Comparison of ENCODE assay signal across 9 cellular contexts in genomic region chr1:37455516-37455915, GRCh38. TPM values are rescaled to one million over a fixed set of nuclear protein-coding genes. Genes with fewer than 3 reads are reported as not detected.
DNase-seq lines count a peak whose midpoint lies in the region; ATAC-seq, FAIRE-seq and TF ChIP-seq lines count a peak whose summit lies in the region.
"Had no signal": no experiment of that assay in that cellular context is flagged by ENCODE, and none has a peak within 500 bp of the region (broad histone marks: within the 10 kb centered on the region; RNA-seq: fewer than 3 reads in every experiment).

No MANE protein-coding gene starts in this region.

- no peak for TF ChIP-seq RAD21 in K562 (CRISPR knock-in tag; conservative IDR thresholded peaks at IDR 0.05 in 1 of 2, IDR thresholded peaks at IDR 0.05 in 1 of 2)

- H3K4ac ChIP-seq in mesenchymal stem cell (ENCODE audit: low read depth in 1 of 2, low read length in 2 of 2) = no peak overlapping the region

- H3K36me3 ChIP-seq in MM.1S (replicated peaks; ENCODE audit: insufficient read depth, low read length) = no peaks in the 10 kb centered on the region
- H3K36me3 ChIP-seq in K562 (ENCODE audit: control insufficient read depth, insufficient read depth, low read length) = no peaks in the 10 kb centered on the region
- H3K36me3 ChIP-seq in mesenchymal stem cell (ENCODE audit: control insufficient read depth in 1 of 2, insufficient read depth in 2 of 2, low read depth in 1 of 2, low read length in 2 of 2) = peaks cover 0 to 18% of the 10 kb centered on the region in 2 experiments
- H3K36me3 ChIP-seq in tibial artery = no peaks in the 10 kb centered on the region

- H2AK5ac ChIP-seq in mesenchymal stem cell (ENCODE audit: low read length, severe bottlenecking) = no peak overlapping the region

- no peak overlapping the region for H4K91ac ChIP-seq in mesenchymal stem cell (ENCODE audit: low read length)

- TF ChIP-seq POLR2A in K562 (conservative IDR thresholded peaks at IDR 0.05) = no peak

- H3K9me1 ChIP-seq in K562 (ENCODE audit: control insufficient read depth, insufficient read depth, low read length) = no peaks in the 10 kb centered on the region

- H2AFZ ChIP-seq in MM.1S (ENCODE audit: low read length) (peak overlapping the region; percentile 79; the same call in 1 of the 2 replicates), K562 (ENCODE audit: low read depth, low read length) (peak overlapping the region; percentile 98), mesenchymal stem cell (ENCODE audit: low read depth, low read length) (no peak overlapping the region)

- TF ChIP-seq CTCF in MM.1S (IDR thresholded peaks at IDR 0.05; ENCODE audit: low read length) (no peak), K562 (IDR thresholded peaks at IDR 0.05 in 2 of 3, conservative IDR thresholded peaks at IDR 0.05 in 1 of 3; ENCODE audit: insufficient read depth in 2 of 3, low read depth in 1 of 3, low read length in 3 of 3) (no peak), tibial artery (IDR thresholded peaks at IDR 0.05) (no peak), GM10248 (IDR thresholded peaks at IDR 0.05; ENCODE audit: control extremely low read depth, extremely low read depth, low read depth, missing control alignments) (no peak)

- no peak overlapping the region for H3K18ac ChIP-seq in mesenchymal stem cell (ENCODE audit: low read depth in 1 of 2, low read length in 2 of 2)

- H3K27me3 ChIP-seq in MM.1S (replicated peaks; ENCODE audit: insufficient read depth, low read length) (no peaks in the 10 kb centered on the region), K562 (ENCODE audit: control insufficient read depth in 2 of 2, insufficient read depth in 2 of 2, low read length in 2 of 2) (peaks cover 12 to 33% of the 10 kb centered on the region in 2 experiments), mesenchymal stem cell (ENCODE audit: control insufficient read depth in 1 of 2, insufficient read depth in 1 of 2, low read length in 2 of 2) (no peaks in the 10 kb centered on the region), tibial artery (peaks cover 0 to 13% of the 10 kb centered on the region in 2 donors)

- H3K23ac ChIP-seq in mesenchymal stem cell (ENCODE audit: low read length in 2 of 2) = no peak overlapping the region

- H2BK120ac ChIP-seq in mesenchymal stem cell (ENCODE audit: low read depth, low read length) = no peak overlapping the region

- H3K9me3 ChIP-seq in MM.1S (replicated peaks; ENCODE audit: insufficient read depth, low read length) = no peaks in the 10 kb centered on the region
- H3K9me3 ChIP-seq in K562 (replicated peaks; ENCODE audit: control insufficient read depth, insufficient read depth, low read depth, low read length) = no peaks in the 10 kb centered on the region
- H3K9me3 ChIP-seq in mesenchymal stem cell (ENCODE audit: control insufficient read depth, low read length) = no peaks in the 10 kb centered on the region
- H3K9me3 ChIP-seq in tibial artery = no peaks in the 10 kb centered on the region
- H3K9me3 ChIP-seq: mucosa of descending colon had no signal

- no peak overlapping the region for H3K14ac ChIP-seq in mesenchymal stem cell (ENCODE audit: low read length in 2 of 2)

- CTCF ChIA-PET in K562 (lab: Yijun Ruan, JAX; ENCODE audit: low intra/inter-chr PET ratio) = interaction anchor here (0.6 to 3.5 kb wide), 8 partner anchors 29 to 563 kb away, joined by 3 to 69 read pairs (median 4); partner anchors contain the start of genes GNL2 and MEAF6
- CTCF ChIA-PET in GM10248 (lab: Yijun Ruan, JAX) = interaction anchor here (0.7 to 11.4 kb wide), 10 partner anchors 10 to 227 kb away, joined by 3 to 209 read pairs (median 10); partner anchors contain the start of genes MEAF6 and ZC3H12A

- POLR2A ChIA-PET in K562 (lab: Yijun Ruan, JAX) = interaction anchor here (0.6 to 1.9 kb wide), 10 partner anchors 10 to 263 kb away, joined by 3 to 8 read pairs (median 3); partner anchors contain the start of gene ZC3H12A
- POLR2A ChIA-PET in GM10248 (lab: Yijun Ruan, JAX) = no interaction called here

- TF ChIP-seq EP300 in K562 (IDR thresholded peaks at IDR 0.05; ENCODE audit: low read length) = no peak

- H2BK15ac ChIP-seq in mesenchymal stem cell (ENCODE audit: low read depth, poor library complexity, severe bottlenecking) = no peak overlapping the region

- H3K79me2 ChIP-seq in MM.1S (ENCODE audit: low read length) (no peaks in the 10 kb centered on the region), K562 (ENCODE audit: control insufficient read depth, insufficient read depth, low read length) (no peaks in the 10 kb centered on the region)

- in situ Hi-C loops in K562 (cut with MboI) = loop anchor here (5.0 kb wide), 1 partner anchor 227 kb away; no protein-coding TSS in a partner anchor

- FAIRE-seq in K562 (lab: Jason Lieb, UNC) = no peak
- FAIRE-seq: TTC549 had no signal

- no peak overlapping the region for H2BK5ac ChIP-seq in mesenchymal stem cell (ENCODE audit: low read depth, low read length, poor library complexity, severe bottlenecking)

- no peak overlapping the region for H2BK12ac ChIP-seq in mesenchymal stem cell (ENCODE audit: low read length in 2 of 2)

- H3F3A ChIP-seq in MM.1S (ENCODE audit: insufficient read depth, low read length) = no peaks in the 10 kb centered on the region

- intact Hi-C loops in K562 (cut with micrococcal nuclease) = loop anchor here (1.0 to 10.0 kb wide), 2 partner anchors 32 to 149 kb away; no protein-coding TSS in a partner anchor
- intact Hi-C loops in tibial artery (cut with DNase I; ENCODE audit: low total_unique reads) = loop anchor here (2.0 kb wide), 1 partner anchor 31 kb away; no protein-coding TSS in a partner anchor

- peaks cover 7% of the 10 kb centered on the region for H3K4me1 ChIP-seq in MM.1S (ENCODE audit: low read length)
- peaks cover 5 to 7% of the 10 kb centered on the region in 2 experiments; a peak in 4 of 5 replicates for H3K4me1 ChIP-seq in K562 (replicated peaks in 1 of 2; ENCODE audit: control insufficient read depth in 2 of 2, insufficient read depth in 2 of 2, low read length in 2 of 2)
- peaks cover 6% of the 10 kb centered on the region for H3K4me1 ChIP-seq in mesenchymal stem cell (ENCODE audit: control insufficient read depth, insufficient read depth, low read depth, low read length)
- peaks cover 0 to 9% (median 4%) of the 10 kb centered on the region in 4 donors for H3K4me1 ChIP-seq in tibial artery

- 0 out of 2 replicates have a peak overlapping the region, but pooled peaks have one; percentile 2 for H3K9ac ChIP-seq in MM.1S (ENCODE audit: low read length)
- peak overlapping the region in 1 of 2 experiments; percentile 77; a peak in 1 of 4 replicates for H3K9ac ChIP-seq in K562 (ENCODE audit: insufficient read depth in 1 of 2, low read depth in 2 of 2, low read length in 2 of 2)
- peak overlapping the region; percentile 79 for H3K9ac ChIP-seq in mesenchymal stem cell (ENCODE audit: low read length)

- ATAC-seq in K562 = no peak

- 43% methylated on average over 10 of the region's 10 CpGs for WGBS in K562 (ENCODE audit: insufficient coverage, low coverage, missing lambda C conversion rate)
- 93% methylated on average over 9 of the region's 10 CpGs for WGBS in mesenchymal stem cell

- H4K20me1 ChIP-seq in MM.1S (ENCODE audit: insufficient read depth, low read length) (no peaks in the 10 kb centered on the region), K562 (replicated peaks; ENCODE audit: control insufficient read depth, insufficient read depth, low read length) (peaks cover 10% of the 10 kb centered on the region; the same call in 1 of the 2 replicates)

- no peak for DNase-seq in MM.1S
- DNase-seq in K562 (ENCODE audit: extremely low read depth in 1 of 4, low spot score in 3 of 4) = no peak
- no peak for DNase-seq in mesenchymal stem cell
- no peak for DNase-seq in tibial artery
- no peak for DNase-seq in medulla oblongata (ENCODE audit: extremely low spot score)
- DNase-seq in activated CD4-positive, alpha-beta T cell treated with anti-CD3 and anti-CD28 coated beads for 4 hours = no peak
- no peak for DNase-seq in GM10248 (ENCODE audit: extremely low spot score)

- H3K9me2 ChIP-seq in MM.1S (replicated peaks; ENCODE audit: insufficient read depth, low read length) = no peaks in the 10 kb centered on the region

- no TSS peak for BruUV-seq in K562 (replicated peaks; lab: Mats Ljungman, UMichigan)

- H3K79me1 ChIP-seq in mesenchymal stem cell (replicated peaks; ENCODE audit: low read length, poor library complexity, severe bottlenecking) = peaks cover 18% of the 10 kb centered on the region

- H3K4me2 ChIP-seq in MM.1S (ENCODE audit: low read depth, low read length) = peak overlapping the region; percentile 62
- H3K4me2 ChIP-seq in K562 (ENCODE audit: insufficient read depth, low read length) = peak overlapping the region; percentile 94; the same call in 1 of the 2 replicates
- H3K4me2 ChIP-seq in mesenchymal stem cell (ENCODE audit: low read length, poor library complexity, severe bottlenecking) = no peak overlapping the region

- H3K27ac ChIP-seq in MM.1S (ENCODE audit: low read length) (no peak overlapping the region), K562 (ENCODE audit: extremely low read depth, low read depth, low read length) (0 out of 3 replicates have a peak overlapping the region, but pooled peaks have one; percentile 12), mesenchymal stem cell (ENCODE audit: low read length, poor library complexity, severe bottlenecking) (no peak overlapping the region), tibial artery (peak overlapping the region; percentile 12 to 58)

- H3K4me3 ChIP-seq in MM.1S (ENCODE audit: low read length) = no peak overlapping the region
- no peak overlapping the region for H3K4me3 ChIP-seq in K562
- no peak overlapping the region for H3K4me3 ChIP-seq in mesenchymal stem cell (ENCODE audit: insufficient read depth in 1 of 2, low read depth in 1 of 2, low read length in 2 of 2)
- H3K4me3 ChIP-seq in tibial artery = no peak overlapping the region
- H3K4me3 ChIP-seq: mucosa of descending colon had no signal

- peak overlapping the region; percentile 29 for H4K8ac ChIP-seq in mesenchymal stem cell (ENCODE audit: low read length)

RNA-seq across cellular contexts. Expression of gene ZC3H12A, which starts 18.9 kb away (rescaled TPM):
- 19.0 and 54.2 TPM in 2 replicates for total RNA-seq in K562 (2011; cell fraction: chromatin; rRNA removed; ENCODE audit: low replicate concordance)
- total RNA-seq in K562 (2011; cell fraction: nucleolus; rRNA removed) = 40.7 and 45.7 TPM in 2 replicates
- total RNA-seq in K562 (2011; cell fraction: nucleoplasm; rRNA removed) = 23.7 and 24.1 TPM in 2 replicates
- 9.3 and 9.4 TPM in 2 replicates for total RNA-seq in K562 (2014; rRNA removed)
- 1.2 and 1.7 TPM in 2 replicates for total RNA-seq in K562 (2014; rRNA removed; fragmentation: Illumina TruSeq; extraction: Trizol)
- total RNA-seq in K562 (2015; rRNA removed; fragmentation: Illumina TruSeq; extraction: Trizol) = 6.7 and 7.1 TPM in 2 replicates
- 9.4 and 11.4 TPM in 2 replicates for total RNA-seq in K562 (2021)
- 7.0 and 8.6 TPM in 2 replicates for polyA plus RNA-seq in K562 (2011; rRNA removed)
- 8.3 and 15.3 TPM in 2 replicates for polyA plus RNA-seq in K562 (2011; cell fraction: cytosol; rRNA removed)
- 27.9 and 51.1 TPM in 2 replicates for polyA plus RNA-seq in K562 (2011; cell fraction: nucleus; rRNA removed)
- 6.1 and 10.9 TPM in 2 replicates for polyA plus RNA-seq in K562 (2012)
- 4.9 and 6.5 TPM in 2 replicates for polyA plus RNA-seq in K562 (2014; fragmentation: Illumina TruSeq; extraction: Trizol)
- polyA plus RNA-seq in K562 (2014; fragmentation: Nextera tagmentation; extraction: Ambion mirVana) = under 1 TPM; 0.14 to 0.22 TPM
- 9.1 and 11.1 TPM in 2 replicates for polyA plus RNA-seq in K562 (2014; rRNA removed)
- 4.5 and 9.7 TPM in 2 replicates for polyA minus RNA-seq in K562 (2011; rRNA and poly(A)+ RNA removed)
- polyA minus RNA-seq in K562 (2011; cell fraction: cytosol; rRNA and poly(A)+ RNA removed) = 9.2 and 11.9 TPM in 2 replicates
- 23.2 and 24.4 TPM in 2 replicates for polyA minus RNA-seq in K562 (2011; cell fraction: nucleus; rRNA and poly(A)+ RNA removed)
- polyA plus RNA-seq in mesenchymal stem cell (2013, experiment 1 of 2) = 11.2 TPM
- 11.4 TPM for polyA plus RNA-seq in mesenchymal stem cell (2013, experiment 2 of 2)

RNA-seq across cellular contexts. Expression of gene MEAF6, which starts 59.0 kb away (rescaled TPM):
- 74.7 and 79.0 TPM in 2 replicates for total RNA-seq in K562 (2011; cell fraction: chromatin; rRNA removed; ENCODE audit: low replicate concordance)
- total RNA-seq in K562 (2011; cell fraction: nucleolus; rRNA removed) = 41.5 and 45.5 TPM in 2 replicates
- 60.9 and 81.0 TPM in 2 replicates for total RNA-seq in K562 (2011; cell fraction: nucleoplasm; rRNA removed)
- 111 and 137 TPM in 2 replicates for total RNA-seq in K562 (2014; rRNA removed)
- 95.0 and 113 TPM in 2 replicates for total RNA-seq in K562 (2014; rRNA removed; fragmentation: Illumina TruSeq; extraction: Trizol)
- 89.2 and 92.3 TPM in 2 replicates for total RNA-seq in K562 (2015; rRNA removed; fragmentation: Illumina TruSeq; extraction: Trizol)
- total RNA-seq in K562 (2021) = 86.4 and 93.8 TPM in 2 replicates
- 70.0 and 77.3 TPM in 2 replicates for polyA plus RNA-seq in K562 (2011; rRNA removed)
- polyA plus RNA-seq in K562 (2011; cell fraction: cytosol; rRNA removed) = 37.7 and 68.5 TPM in 2 replicates
- 50.0 and 63.0 TPM in 2 replicates for polyA plus RNA-seq in K562 (2011; cell fraction: nucleus; rRNA removed)
- 67.6 and 77.9 TPM in 2 replicates for polyA plus RNA-seq in K562 (2012)
- polyA plus RNA-seq in K562 (2014; fragmentation: Illumina TruSeq; extraction: Trizol) = 118 and 151 TPM in 2 replicates
- polyA plus RNA-seq in K562 (2014; fragmentation: Nextera tagmentation; extraction: Ambion mirVana) = 10 to 100 TPM; 55.0 to 66.3 TPM
- polyA plus RNA-seq in K562 (2014; rRNA removed) = 109 and 110 TPM in 2 replicates
- polyA minus RNA-seq in K562 (2011; rRNA and poly(A)+ RNA removed) = 36.0 and 44.0 TPM in 2 replicates
- polyA minus RNA-seq in K562 (2011; cell fraction: cytosol; rRNA and poly(A)+ RNA removed) = 20.2 and 28.3 TPM in 2 replicates
- 30.8 and 52.4 TPM in 2 replicates for polyA minus RNA-seq in K562 (2011; cell fraction: nucleus; rRNA and poly(A)+ RNA removed)
- 51.7 TPM for polyA plus RNA-seq in mesenchymal stem cell (2013, experiment 1 of 2)
- 53.1 TPM for polyA plus RNA-seq in mesenchymal stem cell (2013, experiment 2 of 2)

Comparison
In these comparisons a context has a peak if more than half of its experiments do, and no peak if none do; other contexts are left out.
1. H3K27ac ChIP-seq: peak in K562 (single experiment) and tibial artery (2 of 2); none in MM.1S (single experiment) and mesenchymal stem cell (single experiment).